Comparison of ENCODE assay signal across 10 cellular contexts in the genomic region with DNA sequence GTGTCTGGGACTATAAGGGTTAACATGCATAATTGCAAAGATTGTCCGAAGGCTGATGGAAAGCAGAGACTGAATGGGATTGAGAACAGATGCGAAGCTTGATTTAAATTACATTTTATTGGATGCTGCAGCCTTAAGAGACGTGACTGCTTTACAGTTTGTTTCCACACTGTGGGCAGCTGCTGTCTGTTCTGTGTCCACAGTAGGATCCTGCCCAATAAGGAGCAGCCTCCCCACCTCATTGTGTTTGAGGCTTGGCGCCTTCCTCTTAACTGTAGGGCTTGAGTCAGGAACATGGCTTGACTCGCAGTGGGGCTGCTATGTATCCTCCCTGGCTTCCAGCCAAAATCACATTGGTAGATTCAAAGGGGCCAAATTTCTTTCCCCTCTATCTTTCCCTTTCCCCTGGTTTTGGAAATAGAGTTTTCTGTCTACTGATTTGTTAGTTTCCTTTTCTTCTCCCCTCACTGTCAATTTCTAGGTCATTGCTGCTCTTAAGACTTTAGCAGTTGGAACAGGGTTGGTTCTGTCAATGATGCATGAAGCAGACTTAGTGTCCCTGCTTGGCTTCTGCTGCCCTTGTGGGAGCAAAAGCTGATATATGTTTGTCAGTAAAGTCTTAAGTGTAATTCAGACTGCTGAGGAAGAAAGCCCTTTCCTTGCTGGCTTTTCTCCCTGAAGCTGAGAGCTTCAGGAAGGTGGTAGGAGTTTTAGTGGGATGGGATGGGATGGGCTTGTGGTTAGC. TPM values are rescaled to one million over a fixed set of nuclear protein-coding genes. Genes with fewer than 3 reads are reported as not detected.
DNase-seq lines count a peak whose midpoint lies in the region; TF ChIP-seq lines count a peak whose summit lies in the region.
"Had no signal": no experiment of that assay in that cellular context is flagged by ENCODE, and none has a peak within 500 bp of the region (broad histone marks: within the 10 kb centered on the region; RNA-seq: fewer than 3 reads in every experiment).

No MANE protein-coding gene starts in this region.

- peak; percentile 18 to 23 for DNase-seq in activated T-cell treated with anti-CD3 and anti-CD28 coated beads, Interleukin-2, amount 50 U/mL, for 48 hours
- no peak for DNase-seq in activated T-cell treated with anti-CD3 and anti-CD28 coated beads, Interleukin-2, amount 50 U/mL, for 1 hour
- DNase-seq in amniotic epithelial cell (ENCODE audit: low read depth) (peak; percentile 66), kidney tubule cell (ENCODE audit: low spot score) (peak; percentile 20), ureter (ENCODE audit: low spot score) (peak; percentile 42), CD14-positive monocyte (ENCODE audit: low spot score) (no peak), tibial artery (no peak), GM19238 (ENCODE audit: insufficient read length, low spot score) (no peak)
- DNase-seq: PC-9 had no signal

- no peaks in the 10 kb centered on the region for H3K27me3 Mint-ChIP-seq in CD14-positive monocyte (ENCODE audit: low read depth in 3 of 3)
- H3K27me3 Mint-ChIP-seq: naive B cell had no signal

- TF ChIP-seq CTCF in CD14-positive monocyte (IDR thresholded peaks at IDR 0.05) (no peak), tibial artery (IDR thresholded peaks at IDR 0.05) (no peak)

- peaks cover 11% of the 10 kb centered on the region for H3K4me1 Mint-ChIP-seq in CD14-positive monocyte

- peak overlapping the region in 3 of 7 donors; percentile 6 to 48 (median 33) for H3K27ac Mint-ChIP-seq in CD14-positive monocyte

- peaks cover 2 to 4% of the 10 kb centered on the region in 2 donors for H3K36me3 Mint-ChIP-seq in CD14-positive monocyte
- H3K36me3 Mint-ChIP-seq: naive B cell had no signal

- H3K4me3 ChIP-seq in tibial artery, result no peak overlapping the region
- H3K4me3 ChIP-seq: PC-9 had no signal

- peaks cover 0 to 31% (median 18%) of the 10 kb centered on the region in 4 donors for H3K4me1 ChIP-seq in tibial artery

- H3K36me3 ChIP-seq in tibial artery, result no peaks in the 10 kb centered on the region

- no peaks in the 10 kb centered on the region for H3K27me3 ChIP-seq in tibial artery

- no peak overlapping the region for H3K4me3 Mint-ChIP-seq in CD14-positive monocyte
- H3K4me3 Mint-ChIP-seq: naive B cell had no signal

- no peaks in the 10 kb centered on the region for H3K9me3 Mint-ChIP-seq in CD14-positive monocyte
- H3K9me3 Mint-ChIP-seq: naive B cell had no signal

- no peak overlapping the region for H3K27ac ChIP-seq in tibial artery
- H3K27ac ChIP-seq: PC-9 had no signal

- intact Hi-C loops in CD14-positive monocyte (cut with micrococcal nuclease) (loop anchor here (1.0 to 10.0 kb wide), 6 partner anchors 13 to 231 kb away; a partner anchor contains a TSS), tibial artery (cut with DNase I; ENCODE audit: low total_unique reads) (loop anchor here (1.0 to 10.0 kb wide), 2 partner anchors 50 to 261 kb away; a partner anchor contains a TSS)

- H3K9me3 ChIP-seq in tibial artery, result no peaks in the 10 kb centered on the region

RNA-seq across cellular contexts. Expression of a gene that starts 5.1 kb away (rescaled TPM):
- 34.9 TPM for total RNA-seq in ureter
- polyA plus RNA-seq in CD14-positive monocyte, result 10 to 100 TPM; 14.9 to 29.4 TPM

RNA-seq across cellular contexts. Expression of a gene that starts 16.2 kb away (rescaled TPM):
- total RNA-seq in ureter, result 3.1 TPM
- under 1 TPM in 1 of 2 donors, not detected in 1; 0.11 TPM for polyA plus RNA-seq in CD14-positive monocyte

Comparison
In these comparisons a context has a peak if more than half of its experiments do, and no peak if none do; other contexts are left out.
1. DNase-seq: peak in activated T-cell treated with anti-CD3 and anti-CD28 coated beads, Interleukin-2, amount 50 U/mL, for 48 hours (2 of 2), amniotic epithelial cell (single experiment), kidney tubule cell (single experiment) and ureter (single experiment); none in activated T-cell treated with anti-CD3 and anti-CD28 coated beads, Interleukin-2, amount 50 U/mL, for 1 hour (single experiment), CD14-positive monocyte (single experiment), tibial artery (0 of 2) and GM19238 (single experiment).